ENCODE assay signal across 1 cellular context in the genomic region with DNA sequence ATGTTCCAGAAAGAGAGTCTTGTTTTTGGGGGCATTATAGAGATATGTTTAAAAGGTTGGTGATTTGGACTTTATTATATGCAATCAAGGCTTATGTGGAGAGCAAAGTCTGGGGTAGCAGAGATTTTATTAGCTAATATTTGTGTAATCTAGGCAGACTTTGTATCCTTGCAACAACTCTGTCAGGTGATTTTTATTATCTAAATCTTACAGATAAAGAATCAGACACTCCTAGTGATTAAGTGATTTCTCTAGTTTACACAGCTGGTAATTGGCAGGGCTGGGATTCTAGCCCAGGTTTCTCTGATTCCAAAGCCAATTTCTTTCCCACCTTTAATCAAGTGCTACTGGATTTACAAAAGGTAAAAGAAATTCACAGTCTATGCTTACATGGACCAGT.
TF ChIP-seq lines count a peak whose summit lies in the region.

No MANE protein-coding gene starts in this region.

TF ChIP-seq in WTC11, 78 proteins besides CTCF, POLR2A, EP300 and RAD21 (continued from another document):
- no peak for TF ChIP-seq JUN (CRISPR knock-in tag; IDR thresholded peaks at IDR 0.05)
- no peak for TF ChIP-seq ELF4 (CRISPR knock-in tag; IDR thresholded peaks at IDR 0.05; ENCODE audit: low read depth)
- no peak for TF ChIP-seq JAZF1 (CRISPR knock-in tag; IDR thresholded peaks at IDR 0.05)
- no peak for TF ChIP-seq SOX15 (CRISPR knock-in tag; IDR thresholded peaks at IDR 0.05)
- TF ChIP-seq, protein P1, sequence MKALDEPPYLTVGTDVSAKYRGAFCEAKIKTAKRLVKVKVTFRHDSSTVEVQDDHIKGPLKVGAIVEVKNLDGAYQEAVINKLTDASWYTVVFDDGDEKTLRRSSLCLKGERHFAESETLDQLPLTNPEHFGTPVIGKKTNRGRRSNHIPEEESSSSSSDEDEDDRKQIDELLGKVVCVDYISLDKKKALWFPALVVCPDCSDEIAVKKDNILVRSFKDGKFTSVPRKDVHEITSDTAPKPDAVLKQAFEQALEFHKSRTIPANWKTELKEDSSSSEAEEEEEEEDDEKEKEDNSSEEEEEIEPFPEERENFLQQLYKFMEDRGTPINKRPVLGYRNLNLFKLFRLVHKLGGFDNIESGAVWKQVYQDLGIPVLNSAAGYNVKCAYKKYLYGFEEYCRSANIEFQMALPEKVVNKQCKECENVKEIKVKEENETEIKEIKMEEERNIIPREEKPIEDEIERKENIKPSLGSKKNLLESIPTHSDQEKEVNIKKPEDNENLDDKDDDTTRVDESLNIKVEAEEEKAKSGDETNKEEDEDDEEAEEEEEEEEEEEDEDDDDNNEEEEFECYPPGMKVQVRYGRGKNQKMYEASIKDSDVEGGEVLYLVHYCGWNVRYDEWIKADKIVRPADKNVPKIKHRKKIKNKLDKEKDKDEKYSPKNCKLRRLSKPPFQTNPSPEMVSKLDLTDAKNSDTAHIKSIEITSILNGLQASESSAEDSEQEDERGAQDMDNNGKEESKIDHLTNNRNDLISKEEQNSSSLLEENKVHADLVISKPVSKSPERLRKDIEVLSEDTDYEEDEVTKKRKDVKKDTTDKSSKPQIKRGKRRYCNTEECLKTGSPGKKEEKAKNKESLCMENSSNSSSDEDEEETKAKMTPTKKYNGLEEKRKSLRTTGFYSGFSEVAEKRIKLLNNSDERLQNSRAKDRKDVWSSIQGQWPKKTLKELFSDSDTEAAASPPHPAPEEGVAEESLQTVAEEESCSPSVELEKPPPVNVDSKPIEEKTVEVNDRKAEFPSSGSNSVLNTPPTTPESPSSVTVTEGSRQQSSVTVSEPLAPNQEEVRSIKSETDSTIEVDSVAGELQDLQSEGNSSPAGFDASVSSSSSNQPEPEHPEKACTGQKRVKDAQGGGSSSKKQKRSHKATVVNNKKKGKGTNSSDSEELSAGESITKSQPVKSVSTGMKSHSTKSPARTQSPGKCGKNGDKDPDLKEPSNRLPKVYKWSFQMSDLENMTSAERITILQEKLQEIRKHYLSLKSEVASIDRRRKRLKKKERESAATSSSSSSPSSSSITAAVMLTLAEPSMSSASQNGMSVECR (CRISPR knock-in tag; IDR thresholded peaks at IDR 0.05; ENCODE audit: borderline replicate concordance) = no peak
- TF ChIP-seq, protein P2, sequence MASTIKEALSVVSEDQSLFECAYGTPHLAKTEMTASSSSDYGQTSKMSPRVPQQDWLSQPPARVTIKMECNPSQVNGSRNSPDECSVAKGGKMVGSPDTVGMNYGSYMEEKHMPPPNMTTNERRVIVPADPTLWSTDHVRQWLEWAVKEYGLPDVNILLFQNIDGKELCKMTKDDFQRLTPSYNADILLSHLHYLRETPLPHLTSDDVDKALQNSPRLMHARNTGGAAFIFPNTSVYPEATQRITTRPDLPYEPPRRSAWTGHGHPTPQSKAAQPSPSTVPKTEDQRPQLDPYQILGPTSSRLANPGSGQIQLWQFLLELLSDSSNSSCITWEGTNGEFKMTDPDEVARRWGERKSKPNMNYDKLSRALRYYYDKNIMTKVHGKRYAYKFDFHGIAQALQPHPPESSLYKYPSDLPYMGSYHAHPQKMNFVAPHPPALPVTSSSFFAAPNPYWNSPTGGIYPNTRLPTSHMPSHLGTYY (CRISPR knock-in tag; IDR thresholded peaks at IDR 0.05) = no peak
- no peak for TF ChIP-seq ATF1 (CRISPR knock-in tag; IDR thresholded peaks at IDR 0.05)
- no peak for TF ChIP-seq MXD4 (CRISPR knock-in tag; IDR thresholded peaks at IDR 0.05; ENCODE audit: borderline replicate concordance)
- TF ChIP-seq, protein P3, sequence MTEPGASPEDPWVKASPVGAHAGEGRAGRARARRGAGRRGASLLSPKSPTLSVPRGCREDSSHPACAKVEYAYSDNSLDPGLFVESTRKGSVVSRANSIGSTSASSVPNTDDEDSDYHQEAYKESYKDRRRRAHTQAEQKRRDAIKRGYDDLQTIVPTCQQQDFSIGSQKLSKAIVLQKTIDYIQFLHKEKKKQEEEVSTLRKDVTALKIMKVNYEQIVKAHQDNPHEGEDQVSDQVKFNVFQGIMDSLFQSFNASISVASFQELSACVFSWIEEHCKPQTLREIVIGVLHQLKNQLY (CRISPR knock-in tag; IDR thresholded peaks at IDR 0.05) = no peak
- no peak for TF ChIP-seq ZNF138 (CRISPR knock-in tag; conservative IDR thresholded peaks at IDR 0.05)
